In the genomic region with DNA sequence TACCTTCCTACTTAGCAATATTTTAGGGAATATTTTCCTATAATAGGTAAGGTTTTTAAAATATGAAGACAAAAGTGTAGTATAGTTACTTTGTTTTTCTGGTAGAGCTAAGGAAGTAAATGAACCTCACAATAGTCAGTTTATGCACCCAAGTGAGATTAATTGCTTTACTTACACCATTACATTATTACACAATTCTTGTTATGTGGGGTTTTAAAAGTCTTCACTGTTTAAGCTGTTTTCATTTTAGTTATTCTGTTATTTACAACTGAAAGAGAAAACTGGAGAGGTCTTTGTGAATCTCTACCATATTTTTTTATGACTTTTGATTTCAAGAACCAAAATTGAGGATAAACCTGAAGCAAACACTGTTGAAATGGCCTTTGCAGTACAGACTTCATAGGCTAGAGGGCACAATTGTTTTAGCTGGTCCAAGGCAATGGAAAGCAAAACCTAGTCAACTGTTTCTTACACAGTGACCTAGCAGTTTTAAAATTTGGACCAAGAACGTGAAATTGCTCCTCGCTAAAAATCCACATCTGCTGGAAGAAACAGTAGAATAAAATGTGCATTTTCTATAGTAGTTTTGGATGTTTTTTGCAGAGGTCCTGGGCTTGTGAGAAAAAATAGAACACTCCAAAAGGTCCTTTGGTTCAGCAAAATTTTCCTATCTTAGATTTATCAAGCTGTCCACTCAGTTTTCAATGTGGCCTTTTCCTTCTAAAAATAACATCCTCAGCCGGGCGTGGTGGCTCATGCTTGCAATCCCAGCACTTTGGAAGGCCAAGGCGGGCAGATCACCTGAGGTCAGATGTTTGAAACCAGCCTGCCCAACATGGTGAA, we compare ENCODE assay signal across 8 cellular contexts.
DNase-seq lines count a peak whose midpoint lies in the region; ATAC-seq lines count a peak whose summit lies in the region.

No MANE protein-coding gene starts in this region.

- intact Hi-C loops in Right ventricle myocardium inferior (cut with DNase I): no loop called here
- intact Hi-C loops in cardiac septum (cut with DNase I): no loop called here

- DNase-seq in Right ventricle myocardium inferior (ENCODE audit: missing footprints) (no peak), cardiac septum (ENCODE audit: low spot score) (no peak), HUDEP-2 (lab: John Stamatoyannopoulos, UW; ENCODE audit: unreplicated experiment in 76 of 76) (peak in 41 of 76 experiments; percentile 1 to 72 (median 45)), SJCRH30 (peak; percentile 31 to 76), epidermal melanocyte (ENCODE audit: insufficient read length, low spot score) (peak; percentile 72), midbrain (lab: John Stamatoyannopoulos, UW) (peak; percentile 72), NCI-H1048 (lab: John Stamatoyannopoulos, UW) (no peak)

- no peaks in the 10 kb centered on the region for H3K36me3 ChIP-seq in SJCRH30

- no peaks in the 10 kb centered on the region for H3K27me3 ChIP-seq in SJCRH30

- peak; percentile 90 for ATAC-seq in Right ventricle myocardium inferior
- ATAC-seq in GM21723 (IDR thresholded peaks at IDR 0.05; ENCODE audit: unreplicated experiment): peak; percentile 95

- H3K9me3 ChIP-seq in SJCRH30 (replicated peaks): no peaks in the 10 kb centered on the region; the same call in 1 of the 2 replicates

- no peak overlapping the region for H3K27ac ChIP-seq in SJCRH30

- no peaks in the 10 kb centered on the region for H3K4me1 ChIP-seq in SJCRH30

- peak overlapping the region; percentile 40 for H3K4me3 ChIP-seq in SJCRH30

Comparison
In these comparisons a context has a peak if more than half of its experiments do, and no peak if none do; other contexts are left out.
1. DNase-seq: peak in HUDEP-2 (41 of 76), SJCRH30 (2 of 2), epidermal melanocyte (single experiment) and midbrain (single experiment); none in Right ventricle myocardium inferior (single experiment), cardiac septum (single experiment) and NCI-H1048 (single experiment).